Comparison of ENCODE assay signal across 17 cellular contexts in genomic region chr3:64918989-64919388, GRCh38.
DNase-seq lines count a peak whose midpoint lies in the region; ATAC-seq, FAIRE-seq and TF ChIP-seq lines count a peak whose summit lies in the region.
"Had no signal": no experiment of that assay in that cellular context is flagged by ENCODE, and none has a peak within 500 bp of the region (broad histone marks: within the 10 kb centered on the region; RNA-seq: fewer than 3 reads in every experiment).

No MANE protein-coding gene starts in this region.

- DNase-seq in cardiac muscle cell (ENCODE audit: low read depth in 1 of 2, low spot score in 1 of 2): peak in 1 of 2 donors; percentile 59
- DNase-seq in right cardiac atrium: no peak
- peak in 1 of 4 experiments; percentile 25 for DNase-seq in K562 (ENCODE audit: extremely low read depth in 1 of 4, low spot score in 3 of 4)
- DNase-seq in fibroblast of villous mesenchyme (ENCODE audit: low read depth): peak; percentile 68
- DNase-seq in NCI-H1694 treated with DMSO at 0.1 percent for 48 hours (lab: John Stamatoyannopoulos, UW): no peak
- no peak for DNase-seq in uterus
- DNase-seq: 8988T; ACHN; CD4-positive, CD25-positive, alpha-beta regulatory T cell; DMS53; GF-D8; HCEC 1CT; HFFc6 had no signal

- ATAC-seq in right cardiac atrium (no peak), K562 (no peak; the same call in 2 of the 3 replicates), GM21717 (IDR thresholded peaks at IDR 0.05; ENCODE audit: unreplicated experiment) (no peak)

- peak; percentile 71 for TF ChIP-seq EP300 in K562 (IDR thresholded peaks at IDR 0.05; ENCODE audit: low read length)

- no peak overlapping the region for H3K9ac ChIP-seq in K562 (ENCODE audit: insufficient read depth in 1 of 2, low read depth in 2 of 2, low read length in 2 of 2)
- H3K9ac ChIP-seq: BLaER1 treated with 17β-estradiol and CSF1 and Interleukin-3, amounts not matched to agents 10 nM and 100 nM had no signal

- H3K27ac ChIP-seq in cardiac muscle cell (peak overlapping the region; percentile 57), right cardiac atrium (ENCODE audit: low read length) (no peak overlapping the region), K562 (ENCODE audit: extremely low read depth, low read depth, low read length) (no peak overlapping the region; the same call in 2 of the 3 replicates), uterus (peak overlapping the region in 1 of 2 donors; percentile 7)
- H3K27ac ChIP-seq: BLaER1 treated with 17β-estradiol and CSF1 and Interleukin-3, amounts not matched to agents 10 nM and 100 nM had no signal

- H3K79me2 ChIP-seq in K562 (ENCODE audit: control insufficient read depth, insufficient read depth, low read length): no peaks in the 10 kb centered on the region

- in situ Hi-C loops in K562 (cut with MboI): no loop called here

- no TSS peak for BruUV-seq in K562 (replicated peaks; lab: Mats Ljungman, UMichigan)

- TF ChIP-seq RAD21 in K562 (CRISPR knock-in tag; conservative IDR thresholded peaks at IDR 0.05 in 1 of 2, IDR thresholded peaks at IDR 0.05 in 1 of 2): no peak

- H3K9me3 ChIP-seq in cardiac muscle cell (ENCODE audit: low read depth) (no peaks in the 10 kb centered on the region), right cardiac atrium (ENCODE audit: control insufficient read depth, low read length) (no peaks in the 10 kb centered on the region), K562 (replicated peaks; ENCODE audit: control insufficient read depth, insufficient read depth, low read depth, low read length) (no peaks in the 10 kb centered on the region), uterus (no peaks in the 10 kb centered on the region)
- H3K9me3 ChIP-seq: BLaER1 treated with 17β-estradiol and CSF1 and Interleukin-3, amounts not matched to agents 10 nM and 100 nM had no signal

- FAIRE-seq in K562 (lab: Jason Lieb, UNC): peak; percentile 29
- FAIRE-seq: GM19239, HTR-8/SVneo had no signal

- H2AFZ ChIP-seq in K562 (ENCODE audit: low read depth, low read length): peak overlapping the region; percentile 34; the same call in 1 of the 2 replicates

- no peak overlapping the region for H3K4me3 ChIP-seq in cardiac muscle cell
- no peak overlapping the region for H3K4me3 ChIP-seq in right cardiac atrium (ENCODE audit: low read length)
- no peak overlapping the region for H3K4me3 ChIP-seq in K562
- H3K4me3 ChIP-seq in fibroblast of villous mesenchyme (ENCODE audit: low read depth, low read length): no peak overlapping the region
- H3K4me3 ChIP-seq in uterus: no peak overlapping the region
- H3K4me3 ChIP-seq: BLaER1 treated with 17β-estradiol and CSF1 and Interleukin-3, amounts not matched to agents 10 nM and 100 nM had no signal

- H3K36me3 ChIP-seq in cardiac muscle cell (no peaks in the 10 kb centered on the region), K562 (ENCODE audit: control insufficient read depth, insufficient read depth, low read length) (no peaks in the 10 kb centered on the region), uterus (no peaks in the 10 kb centered on the region)
- H3K36me3 ChIP-seq: BLaER1 treated with 17β-estradiol and CSF1 and Interleukin-3, amounts not matched to agents 10 nM and 100 nM had no signal

- POLR2A ChIA-PET in K562 (lab: Yijun Ruan, JAX): interaction anchor here (0.5 kb wide), 1 partner anchor 105 kb away, joined by 3 read pairs; no protein-coding TSS in a partner anchor

- intact Hi-C loops in right cardiac atrium (cut with DNase I) (no loop called here), K562 (cut with micrococcal nuclease) (loop anchor here (10.0 kb wide), 1 partner anchor 116 kb away; no protein-coding TSS in a partner anchor), uterus (cut with DNase I; ENCODE audit: low total_unique reads) (no loop called here)

- CTCF ChIA-PET in K562 (lab: Yijun Ruan, JAX; ENCODE audit: low intra/inter-chr PET ratio): no interaction called here

- no peaks in the 10 kb centered on the region for H4K20me1 ChIP-seq in K562 (replicated peaks; ENCODE audit: control insufficient read depth, insufficient read depth, low read length)
- H4K20me1 ChIP-seq: BLaER1 treated with 17β-estradiol and CSF1 and Interleukin-3, amounts not matched to agents 10 nM and 100 nM had no signal

- TF ChIP-seq CTCF in cardiac muscle cell (IDR thresholded peaks at IDR 0.05; ENCODE audit: low read depth, low read length) (no peak), K562 (IDR thresholded peaks at IDR 0.05 in 2 of 3, conservative IDR thresholded peaks at IDR 0.05 in 1 of 3; ENCODE audit: insufficient read depth in 2 of 3, low read depth in 1 of 3, low read length in 3 of 3) (no peak), fibroblast of villous mesenchyme (IDR thresholded peaks at IDR 0.05; ENCODE audit: insufficient read depth, low read depth, low read length) (no peak), uterus (IDR thresholded peaks at IDR 0.05) (no peak)

- no peaks in the 10 kb centered on the region for H3K9me1 ChIP-seq in K562 (ENCODE audit: control insufficient read depth, insufficient read depth, low read length)

- H3K27me3 ChIP-seq in cardiac muscle cell (no peaks in the 10 kb centered on the region), right cardiac atrium (ENCODE audit: control insufficient read depth, insufficient read depth) (no peaks in the 10 kb centered on the region), K562 (ENCODE audit: control insufficient read depth in 2 of 2, insufficient read depth in 2 of 2, low read length in 2 of 2) (no peaks in the 10 kb centered on the region), uterus (no peaks in the 10 kb centered on the region)
- H3K27me3 ChIP-seq: BLaER1 treated with 17β-estradiol and CSF1 and Interleukin-3, amounts not matched to agents 10 nM and 100 nM had no signal

- peaks cover 34% of the 10 kb centered on the region for H3K4me1 ChIP-seq in cardiac muscle cell (ENCODE audit: low read depth)
- H3K4me1 ChIP-seq in right cardiac atrium (ENCODE audit: control insufficient read depth, insufficient read depth, low read length): peaks cover 11% of the 10 kb centered on the region
- peaks cover 4 to 33% of the 10 kb centered on the region in 2 experiments; a peak in 4 of 5 replicates for H3K4me1 ChIP-seq in K562 (replicated peaks in 1 of 2; ENCODE audit: control insufficient read depth in 2 of 2, insufficient read depth in 2 of 2, low read length in 2 of 2)
- H3K4me1 ChIP-seq in uterus: no peaks in the 10 kb centered on the region

- TF ChIP-seq POLR2A in K562 (conservative IDR thresholded peaks at IDR 0.05): no peak
- TF ChIP-seq POLR2A in uterus (IDR thresholded peaks at IDR 0.05): no peak

- no peak overlapping the region; the same call in 1 of the 2 replicates for H3K4me2 ChIP-seq in K562 (ENCODE audit: insufficient read depth, low read length)
- H3K4me2 ChIP-seq: BLaER1 treated with 17β-estradiol and CSF1 and Interleukin-3, amounts not matched to agents 10 nM and 100 nM had no signal

TF ChIP-seq in K562, 482 proteins besides CTCF, POLR2A, EP300 and RAD21 (continues in another document):
- no peak for TF ChIP-seq ELF1 (tag; IDR thresholded peaks at IDR 0.05)
- no peak for TF ChIP-seq PKNOX1 (IDR thresholded peaks at IDR 0.05)
- no peak for TF ChIP-seq NCOA1 (IDR thresholded peaks at IDR 0.05; ENCODE audit: low read depth)
- TF ChIP-seq SRSF7 (optimal IDR thresholded peaks at IDR 0.05; ENCODE audit: low read depth, low read length): no peak
- TF ChIP-seq E2F4 (CRISPR knock-in tag; IDR thresholded peaks at IDR 0.05; ENCODE audit: low read depth): no peak
- no peak for TF ChIP-seq PHF20 (IDR thresholded peaks at IDR 0.05; ENCODE audit: partially characterized antibody)
- TF ChIP-seq MED1 (CRISPR knock-in tag; IDR thresholded peaks at IDR 0.05; ENCODE audit: borderline replicate concordance): no peak
- peak; percentile 53 for TF ChIP-seq TAL1 (IDR thresholded peaks at IDR 0.05)
- no peak for TF ChIP-seq ZNF175 (CRISPR knock-in tag; IDR thresholded peaks at IDR 0.05; ENCODE audit: low read depth)
- TF ChIP-seq FOXA3 (CRISPR knock-in tag; conservative IDR thresholded peaks at IDR 0.05 in 1 of 2, IDR thresholded peaks at IDR 0.05 in 1 of 2): no peak
- no peak for TF ChIP-seq ZNF57 (CRISPR knock-in tag; IDR thresholded peaks at IDR 0.05)
- no peak for TF ChIP-seq FUS (optimal IDR thresholded peaks at IDR 0.05; ENCODE audit: low read depth, low read length)
- no peak for TF ChIP-seq NRF1 (conservative IDR thresholded peaks at IDR 0.05 in 1 of 2, IDR thresholded peaks at IDR 0.05 in 1 of 2)
- TF ChIP-seq HES1 (IDR thresholded peaks at IDR 0.05; ENCODE audit: low read depth): peak; percentile 24; the same call in 1 of the 2 replicates
- no peak for TF ChIP-seq SAP30 (IDR thresholded peaks at IDR 0.05; ENCODE audit: borderline replicate concordance, insufficient read depth, low read depth, low read length, poor library complexity, severe bottlenecking)
- no peak for TF ChIP-seq ZFP30 (CRISPR knock-in tag; IDR thresholded peaks at IDR 0.05; ENCODE audit: borderline replicate concordance)
- no peak for TF ChIP-seq ZNF778 (CRISPR knock-in tag; IDR thresholded peaks at IDR 0.05)
- TF ChIP-seq ZNF253 (CRISPR knock-in tag; conservative IDR thresholded peaks at IDR 0.05): no peak
- TF ChIP-seq TAF15 (IDR thresholded peaks at IDR 0.05; ENCODE audit: low read depth, low read length): no peak
